28 cellular contexts compared by ENCODE assay signal in genomic region chr22:35978889-35979288, GRCh38.
"Had no signal": no experiment of that assay in that cellular context is flagged by ENCODE, and none has a peak within 500 bp of the region (broad histone marks: within the 10 kb centered on the region; RNA-seq: fewer than 3 reads in every experiment).

No MANE protein-coding gene starts in this region.

- H3K9me3 ChIP-seq: mucosa of descending colon, ovary, psoas muscle, sigmoid colon, spleen, thoracic aorta, tibial nerve, upper lobe of right lung, uterus had no signal

- H3K4me1 Mint-ChIP-seq: immature natural killer cell; stimulated activated memory B cell treated with anti-CD40 and anti-IgM and Interleukin-4, amounts not matched to agents 10 μg/mL and 1 μg/mL and 100 μg/mL, for 72 hours had no signal

- H3K36me3 ChIP-seq: ovary, sigmoid colon, spleen, thoracic aorta, tibial nerve, upper lobe of right lung, uterus had no signal

- H3K4me3 ChIP-seq: mucosa of descending colon, ovary, psoas muscle, sigmoid colon, skin epidermis, spleen, thoracic aorta, tibial nerve, upper lobe of right lung, uterus had no signal

- H3K9me3 Mint-ChIP-seq: effector memory CD8-positive, alpha-beta T cell; immature natural killer cell; naive B cell; nephron progenitor cell; stimulated activated memory B cell treated with anti-CD40 and anti-IgM and Interleukin-4, amounts not matched to agents 10 μg/mL and 1 μg/mL and 100 μg/mL, for 72 hours; stimulated activated naive CD8-positive, alpha-beta T cell treated with anti-CD3 and anti-CD28 coated beads, Interleukin-15, Interleukin-2, amounts not matched to agents 100 ng/mL and 50 ng/mL, for 24 hours had no signal

- H3K27me3 ChIP-seq: foreskin keratinocyte, ovary, sigmoid colon, spleen, tibial nerve, upper lobe of right lung, uterus had no signal

- H3K27ac ChIP-seq: foreskin keratinocyte, ovary, psoas muscle, sigmoid colon, skin epidermis, thoracic aorta, tibial nerve, upper lobe of right lung had no signal

- H3K36me3 Mint-ChIP-seq: immature natural killer cell; naive B cell; stimulated activated memory B cell treated with anti-CD40 and anti-IgM and Interleukin-4, amounts not matched to agents 10 μg/mL and 1 μg/mL and 100 μg/mL, for 72 hours had no signal

- H3K4me1 ChIP-seq: foreskin keratinocyte had no signal

- DNase-seq: cerebellar nuclear complex; cortex of kidney; effector memory CD8-positive, alpha-beta T cell; erythroblast; foreskin keratinocyte; hypothalamus; immature natural killer cell; islet precursor cell; mesenchymal stem cell; mucosa of descending colon; naive B cell; nephron progenitor cell; nucleus accumbens; ovary; posterior cingulate gyrus; psoas muscle; right cardiac atrium; sigmoid colon; spleen; stimulated activated CD4-positive, alpha-beta T cell treated with anti-CD3 and anti-CD28 coated beads, Interleukin-4, amount 100 ng/mL, for 4 hours; upper lobe of right lung had no signal

- H3K27ac Mint-ChIP-seq: effector memory CD8-positive, alpha-beta T cell; immature natural killer cell; mesothelial cell of epicardium; naive B cell; stimulated activated memory B cell treated with anti-CD40 and anti-IgM and Interleukin-4, amounts not matched to agents 10 μg/mL and 1 μg/mL and 100 μg/mL, for 72 hours; stimulated activated naive CD8-positive, alpha-beta T cell treated with anti-CD3 and anti-CD28 coated beads, Interleukin-15, Interleukin-2, amounts not matched to agents 100 ng/mL and 50 ng/mL, for 24 hours had no signal

- H3K4me3 Mint-ChIP-seq: effector memory CD8-positive, alpha-beta T cell; immature natural killer cell; mesothelial cell of epicardium; naive B cell; nephron progenitor cell; stimulated activated memory B cell treated with anti-CD40 and anti-IgM and Interleukin-4, amounts not matched to agents 10 μg/mL and 1 μg/mL and 100 μg/mL, for 72 hours; stimulated activated naive CD8-positive, alpha-beta T cell treated with anti-CD3 and anti-CD28 coated beads, Interleukin-15, Interleukin-2, amounts not matched to agents 100 ng/mL and 50 ng/mL, for 24 hours had no signal

- ATAC-seq: effector memory CD8-positive, alpha-beta T cell; foreskin keratinocyte; mucosa of descending colon; psoas muscle; right cardiac atrium; stimulated activated memory B cell treated with anti-CD40 and anti-IgM and Interleukin-4, amounts not matched to agents 10 μg/mL and 1 μg/mL and 100 μg/mL, for 72 hours; upper lobe of right lung had no signal
